ENCODE assay signal across 9 cellular contexts in genomic region chr17:61314368-61315078, GRCh38.
DNase-seq lines count a peak whose midpoint lies in the region; ATAC-seq and TF ChIP-seq lines count a peak whose summit lies in the region.
"Had no signal": no experiment of that assay in that cellular context is flagged by ENCODE, and none has a peak within 500 bp of the region (broad histone marks: within the 10 kb centered on the region; RNA-seq: fewer than 3 reads in every experiment).

No MANE protein-coding gene starts in this region.

- BruUV-seq in A673 (replicated peaks; lab: Mats Ljungman, UMichigan), result no TSS peak

- H3K27me3 Mint-ChIP-seq in activated T-cell treated with anti-CD3 and anti-CD28 coated beads, Interleukin-2, amount 50 U/mL, for 72 hours (ENCODE audit: low read depth), result no peaks in the 10 kb centered on the region

- H3K9me3 ChIP-seq in ascending aorta, result no peaks in the 10 kb centered on the region
- H3K9me3 ChIP-seq in gastrocnemius medialis, result no peaks in the 10 kb centered on the region
- H3K9me3 ChIP-seq in A673 (ENCODE audit: low read depth, low read length, poor library complexity, severe bottlenecking), result no peaks in the 10 kb centered on the region

- H3K27me3 ChIP-seq in ascending aorta (no peaks in the 10 kb centered on the region), gastrocnemius medialis (no peaks in the 10 kb centered on the region), A673 (replicated peaks; ENCODE audit: insufficient read depth, low read depth, low read length, poor library complexity) (no peaks in the 10 kb centered on the region)

- TF ChIP-seq CTCF in ascending aorta (IDR thresholded peaks at IDR 0.05) (peak in 1 of 3 experiments; percentile 19), gastrocnemius medialis (IDR thresholded peaks at IDR 0.05 in 4 of 5, conservative IDR thresholded peaks at IDR 0.05 in 1 of 5) (no peak), A673 (conservative IDR thresholded peaks at IDR 0.05; ENCODE audit: low read depth, low read length) (no peak)

- no peaks in the 10 kb centered on the region for H3K36me3 Mint-ChIP-seq in activated T-cell treated with anti-CD3 and anti-CD28 coated beads, Interleukin-2, amount 50 U/mL, for 72 hours (ENCODE audit: insufficient read depth in 2 of 2)

- no peaks in the 10 kb centered on the region for H3K4me1 Mint-ChIP-seq in activated T-cell treated with anti-CD3 and anti-CD28 coated beads, Interleukin-2, amount 50 U/mL, for 72 hours (ENCODE audit: low read depth)

- H3K4me3 ChIP-seq in ascending aorta (peak overlapping the region in 1 of 2 donors; percentile 27), gastrocnemius medialis (no peak overlapping the region), A673 (ENCODE audit: low read depth, low read length, poor library complexity, severe bottlenecking) (no peak overlapping the region)

- H3K36me3 ChIP-seq in ascending aorta (no peaks in the 10 kb centered on the region), gastrocnemius medialis (no peaks in the 10 kb centered on the region), A673 (ENCODE audit: insufficient read depth, low read length, poor library complexity, severe bottlenecking) (no peaks in the 10 kb centered on the region)

- peak; percentile 57 for DNase-seq in GM04503 (ENCODE audit: low read depth)
- DNase-seq in ascending aorta (ENCODE audit: low spot score in 2 of 2), result peak; percentile 25 to 87
- peak; percentile 63 for DNase-seq in left ventricle myocardium superior
- DNase-seq in gastrocnemius medialis, result peak; percentile 29 to 51
- no peak for DNase-seq in A673 (ENCODE audit: low spot score)
- no peak for DNase-seq in activated T-cell treated with anti-CD3 and anti-CD28 coated beads, Interleukin-2, amount 50 U/mL, for 72 hours
- DNase-seq in OCI-M2 (lab: John Stamatoyannopoulos, UW; ENCODE audit: unreplicated experiment), result no peak
- DNase-seq: small intestine had no signal

- TF ChIP-seq POLR2A in gastrocnemius medialis (IDR thresholded peaks at IDR 0.05), result no peak

- H3K27ac ChIP-seq in ascending aorta, result peak overlapping the region; percentile 77 to 88
- H3K27ac ChIP-seq in gastrocnemius medialis, result peak overlapping the region; percentile 51 to 65 (median 60)
- no peak overlapping the region for H3K27ac ChIP-seq in A673 (ENCODE audit: low read depth, low read length, poor library complexity, severe bottlenecking)

- in situ Hi-C loops in gastrocnemius medialis (cut with MboI; ENCODE audit: low sequenced_read_pairs in 4 of 4), result no loop called here

- no peak overlapping the region for H3K4me3 Mint-ChIP-seq in activated T-cell treated with anti-CD3 and anti-CD28 coated beads, Interleukin-2, amount 50 U/mL, for 72 hours

- H3K27ac Mint-ChIP-seq in activated T-cell treated with anti-CD3 and anti-CD28 coated beads, Interleukin-2, amount 50 U/mL, for 72 hours, result no peak overlapping the region

- no peaks in the 10 kb centered on the region for H3K9me3 Mint-ChIP-seq in activated T-cell treated with anti-CD3 and anti-CD28 coated beads, Interleukin-2, amount 50 U/mL, for 72 hours

- peaks cover 6 to 16% of the 10 kb centered on the region in 2 donors for H3K4me1 ChIP-seq in ascending aorta
- H3K4me1 ChIP-seq in gastrocnemius medialis, result peaks cover 23 to 27% of the 10 kb centered on the region in 2 donors
- no peaks in the 10 kb centered on the region for H3K4me1 ChIP-seq in A673 (ENCODE audit: insufficient read depth, low read length, poor library complexity, severe bottlenecking)

- peak; percentile 95 for ATAC-seq in left ventricle myocardium superior
- peak; percentile 84 to 90 for ATAC-seq in gastrocnemius medialis
- ATAC-seq in GM21447 (IDR thresholded peaks at IDR 0.05; ENCODE audit: unreplicated experiment), result no peak
- no peak for ATAC-seq in activated T-cell treated with anti-CD3 and anti-CD28 coated beads, Interleukin-2, amount 50 U/mL, for 72 hours (replicated peaks in 1 of 2)

- CTCF ChIA-PET in A673 (lab: Charles Lee), result no interaction called here

- intact Hi-C loops in ascending aorta (cut with DNase I) (loop anchor here (2.0 to 5.0 kb wide), 3 partner anchors 62 to 112 kb away; partner anchors contain the start of gene TBX2), left ventricle myocardium superior (cut with micrococcal nuclease) (no loop called here), gastrocnemius medialis (cut with DNase I; ENCODE audit: low total_unique reads) (no loop called here), A673 (cut with micrococcal nuclease; ENCODE audit: unreplicated experiment) (no loop called here)

- POLR2A ChIA-PET in A673 (lab: Charles Lee; ENCODE audit: low non-redundant PET), result no interaction called here

Comparison
In these comparisons a context has a peak if more than half of its experiments do, and no peak if none do; other contexts are left out.
1. DNase-seq: peak in GM04503 (single experiment), ascending aorta (2 of 2), left ventricle myocardium superior (single experiment) and gastrocnemius medialis (2 of 2); none in A673 (single experiment), activated T-cell treated with anti-CD3 and anti-CD28 coated beads, Interleukin-2, amount 50 U/mL, for 72 hours (0 of 2) and OCI-M2 (single experiment).
2. ATAC-seq: peak in left ventricle myocardium superior (single experiment) and gastrocnemius medialis (2 of 2); none in GM21447 (single experiment) and activated T-cell treated with anti-CD3 and anti-CD28 coated beads, Interleukin-2, amount 50 U/mL, for 72 hours (0 of 2).